10 cellular contexts compared by ENCODE assay signal in genomic region chr1:156961709-156962108, GRCh38. TPM values are rescaled to one million over a fixed set of nuclear protein-coding genes. Genes with fewer than 3 reads are reported as not detected.
DNase-seq lines count a peak whose midpoint lies in the region; ATAC-seq and TF ChIP-seq lines count a peak whose summit lies in the region.
"Had no signal": no experiment of that assay in that cellular context is flagged by ENCODE, and none has a peak within 500 bp of the region (broad histone marks: within the 10 kb centered on the region; RNA-seq: fewer than 3 reads in every experiment).

No MANE protein-coding gene starts in this region.

- H3K4me3 Mint-ChIP-seq in CD8-positive, alpha-beta memory T cell: peak overlapping the region in 1 of 7 donors; percentile 71
- no peak overlapping the region for H3K4me3 Mint-ChIP-seq in activated B cell treated with CpG ODN at 0.5 μM for 24 hours

- H3K9me3 Mint-ChIP-seq in CD8-positive, alpha-beta memory T cell: peaks cover 0 to 1% (median 0%) of the 10 kb centered on the region in 5 donors
- peaks cover 2% of the 10 kb centered on the region for H3K9me3 Mint-ChIP-seq in activated B cell treated with CpG ODN at 0.5 μM for 24 hours

- intact Hi-C loops in activated B cell treated with CpG ODN at 0.5 μM for 24 hours (cut with micrococcal nuclease): no loop called here

- H3K4me3 ChIP-seq in CD8-positive, alpha-beta memory T cell (ENCODE audit: low read length): peak overlapping the region; percentile 40
- no peak overlapping the region for H3K4me3 ChIP-seq in HL-60 (replicated peaks; ENCODE audit: insufficient read depth, low read length)
- H3K4me3 ChIP-seq in hepatocyte: no peak overlapping the region
- peak overlapping the region in 1 of 4 donors; percentile 6 for H3K4me3 ChIP-seq in upper lobe of left lung

- TF ChIP-seq CTCF in HL-60 (IDR thresholded peaks at IDR 0.05; ENCODE audit: insufficient read depth, low read length): peak; percentile 36
- no peak for TF ChIP-seq CTCF in activated B cell treated with CpG ODN at 0.5 μM for 24 hours (IDR thresholded peaks at IDR 0.05)
- peak; percentile 4 for TF ChIP-seq CTCF in hepatocyte (IDR thresholded peaks at IDR 0.05; ENCODE audit: poor library complexity)
- TF ChIP-seq CTCF in upper lobe of left lung (IDR thresholded peaks at IDR 0.05): no peak

- no peaks in the 10 kb centered on the region for H4K20me1 ChIP-seq in hepatocyte (ENCODE audit: insufficient read depth, poor library complexity, severe bottlenecking)

- no peak for TF ChIP-seq EP300 in upper lobe of left lung (IDR thresholded peaks at IDR 0.05)

- H3K4me1 ChIP-seq in CD8-positive, alpha-beta memory T cell (ENCODE audit: insufficient read depth, low read length): peaks cover 37% of the 10 kb centered on the region
- peaks cover 5% of the 10 kb centered on the region for H3K4me1 ChIP-seq in hepatocyte (ENCODE audit: insufficient read depth)
- H3K4me1 ChIP-seq in upper lobe of left lung: peaks cover 0 to 13% (median 10%) of the 10 kb centered on the region in 4 donors

- H3K9me3 ChIP-seq in CD8-positive, alpha-beta memory T cell (ENCODE audit: low read length): no peaks in the 10 kb centered on the region
- no peaks in the 10 kb centered on the region for H3K9me3 ChIP-seq in hepatocyte (ENCODE audit: low read depth)
- H3K9me3 ChIP-seq in upper lobe of left lung: no peaks in the 10 kb centered on the region

- peak in 1 of 5 donors; percentile 44 for DNase-seq in CD8-positive, alpha-beta memory T cell
- DNase-seq in HL-60 (ENCODE audit: low read depth in 1 of 2, low spot score in 1 of 2) (peak; percentile 12 to 33), activated B cell treated with CpG ODN at 0.5 μM for 24 hours (no peak), hepatocyte (ENCODE audit: low spot score) (no peak), SHP77 (lab: John Stamatoyannopoulos, UW) (no peak), NCI-H345 (lab: John Stamatoyannopoulos, UW) (no peak), upper lobe of left lung (no peak)
- DNase-seq: NCI-H1930 had no signal

- WGBS in hepatocyte (ENCODE audit: low lambda C conversion rate, missing lambda C conversion rate): 75% methylated on average over 4 of the region's 4 CpGs
- 61 to 72% methylated on average over 4 of the region's 4 CpGs for WGBS in upper lobe of left lung, 2 donors

- H3K36me3 ChIP-seq in CD8-positive, alpha-beta memory T cell (ENCODE audit: insufficient read depth, low read length): no peaks in the 10 kb centered on the region
- H3K36me3 ChIP-seq in hepatocyte (replicated peaks; ENCODE audit: insufficient read depth, low read depth) (no peaks in the 10 kb centered on the region), upper lobe of left lung (peaks cover 27 to 70% (median 44%) of the 10 kb centered on the region in 4 donors)

- H3K36me3 Mint-ChIP-seq in CD8-positive, alpha-beta memory T cell: peaks cover 2 to 21% (median 15%) of the 10 kb centered on the region in 3 donors
- H3K36me3 Mint-ChIP-seq in activated B cell treated with CpG ODN at 0.5 μM for 24 hours (ENCODE audit: low read depth): no peaks in the 10 kb centered on the region

- H3K27ac ChIP-seq in CD8-positive, alpha-beta memory T cell (ENCODE audit: low read depth, low read length): no peak overlapping the region
- H3K27ac ChIP-seq in HL-60 (replicated peaks) (no peak overlapping the region), hepatocyte (no peak overlapping the region), upper lobe of left lung (no peak overlapping the region)

- no peak overlapping the region for H3K4me2 ChIP-seq in hepatocyte

- CTCF ChIA-PET in CD8-positive, alpha-beta memory T cell (lab: Charles Lee): interaction anchor here (1.2 kb wide), 1 partner anchor 8 kb away, joined by 4 read pairs; no protein-coding TSS in a partner anchor
- CTCF ChIA-PET in activated B cell treated with CpG ODN at 0.5 μM for 24 hours (lab: Charles Lee): interaction anchor here (0.7 kb wide), 1 partner anchor 154 kb away, joined by 3 read pairs; no protein-coding TSS in a partner anchor

- no peaks in the 10 kb centered on the region for H3K9me2 ChIP-seq in hepatocyte (replicated peaks; ENCODE audit: insufficient read depth)

- peaks cover 24 to 31% (median 27%) of the 10 kb centered on the region in 3 donors for H3K4me1 Mint-ChIP-seq in CD8-positive, alpha-beta memory T cell
- H3K4me1 Mint-ChIP-seq in activated B cell treated with CpG ODN at 0.5 μM for 24 hours: peaks cover 20% of the 10 kb centered on the region

- H3K79me2 ChIP-seq in hepatocyte: no peaks in the 10 kb centered on the region

- POLR2A ChIA-PET in CD8-positive, alpha-beta memory T cell (lab: Charles Lee): no interaction called here
- POLR2A ChIA-PET in activated B cell treated with CpG ODN at 0.5 μM for 24 hours (lab: Charles Lee): no interaction called here

- no peak for TF ChIP-seq POLR2A in upper lobe of left lung (IDR thresholded peaks at IDR 0.05)

- H2AFZ ChIP-seq in hepatocyte: no peak overlapping the region

- no peaks in the 10 kb centered on the region for H3K27me3 ChIP-seq in CD8-positive, alpha-beta memory T cell (ENCODE audit: insufficient read depth, low read length, poor library complexity, severe bottlenecking)
- no peaks in the 10 kb centered on the region for H3K27me3 ChIP-seq in HL-60 (ENCODE audit: insufficient read depth, poor library complexity, severe bottlenecking)
- no peaks in the 10 kb centered on the region for H3K27me3 ChIP-seq in hepatocyte
- H3K27me3 ChIP-seq in upper lobe of left lung: no peaks in the 10 kb centered on the region

- H3K27me3 Mint-ChIP-seq in CD8-positive, alpha-beta memory T cell: peaks cover 2 to 7% of the 10 kb centered on the region in 2 donors
- H3K27me3 Mint-ChIP-seq in activated B cell treated with CpG ODN at 0.5 μM for 24 hours: no peaks in the 10 kb centered on the region

- H3K27ac Mint-ChIP-seq in CD8-positive, alpha-beta memory T cell: no peak overlapping the region
- H3K27ac Mint-ChIP-seq in activated B cell treated with CpG ODN at 0.5 μM for 24 hours: no peak overlapping the region

- ATAC-seq in activated B cell treated with CpG ODN at 0.5 μM for 24 hours (ENCODE audit: low read depth) (peak; percentile 28), GM18868 (IDR thresholded peaks at IDR 0.05; ENCODE audit: unreplicated experiment) (no peak), upper lobe of left lung (ENCODE audit: low FRiP score in 2 of 2) (no peak)

RNA-seq across cellular contexts. Expression of gene LRRC71, which starts 41.3 kb away (rescaled TPM):
- not detected for total RNA-seq in CD8-positive, alpha-beta memory T cell
- not detected for polyA plus RNA-seq in CD8-positive, alpha-beta memory T cell
- total RNA-seq in activated B cell treated with CpG ODN at 0.5 μM for 24 hours (not detected in 2 replicates), hepatocyte (not detected in 2 replicates), upper lobe of left lung (10 to 100 TPM in 1 of 6 donors, 1 to 10 TPM in 4, under 1 TPM in 1; 0.49 to 13.9 (median 6.3) TPM)
- not detected in 2 replicates for polyA plus RNA-seq in hepatocyte
- total RNA-seq: liver had no signal

Comparison
In these comparisons a context has a peak if more than half of its experiments do, and no peak if none do; other contexts are left out.
1. DNase-seq: peak in HL-60 (2 of 2); none in activated B cell treated with CpG ODN at 0.5 μM for 24 hours (single experiment), hepatocyte (single experiment), SHP77 (0 of 2), NCI-H345 (single experiment) and upper lobe of left lung (0 of 2).
2. CTCF ChIP-seq: peak in HL-60 (single experiment) and hepatocyte (single experiment); none in activated B cell treated with CpG ODN at 0.5 μM for 24 hours (single experiment) and upper lobe of left lung (0 of 6).